In the genomic region with DNA sequence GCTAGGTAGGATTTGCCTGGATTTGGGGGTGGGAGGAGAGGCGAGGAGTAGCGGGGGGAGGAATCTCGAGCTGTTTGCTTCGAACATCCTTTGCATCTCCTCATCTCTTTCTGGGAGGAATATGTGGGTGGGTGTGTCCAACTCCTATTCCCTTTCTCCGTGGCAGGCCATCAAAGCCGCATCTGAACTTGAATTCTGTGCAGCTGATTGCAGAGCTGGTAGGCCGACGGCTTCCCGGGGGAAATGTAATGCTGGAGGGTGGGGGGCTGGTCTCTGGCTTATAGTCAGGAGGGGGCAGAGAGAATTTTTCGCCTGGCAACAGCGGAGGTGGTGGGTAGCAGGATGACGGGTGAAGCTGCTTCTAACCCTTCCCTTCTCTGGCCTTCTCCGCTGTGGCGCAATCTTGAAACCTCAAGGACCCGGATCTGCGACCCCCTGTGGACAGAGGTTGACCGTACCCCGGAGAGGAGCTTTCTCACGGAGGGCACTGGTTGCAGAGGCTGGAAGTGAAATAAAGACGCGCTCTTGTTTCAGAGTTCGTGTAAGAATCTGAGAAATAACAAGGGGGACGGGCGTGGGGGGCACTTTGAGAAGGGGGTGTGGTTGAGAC, we compare ENCODE assay signal across 1 cellular context.
TF ChIP-seq lines count a peak whose summit lies in the region.

No MANE protein-coding gene starts in this region.

TF ChIP-seq in GM12878, 131 proteins besides CTCF, POLR2A, EP300 and RAD21:
- TF ChIP-seq NR2F1 (conservative IDR thresholded peaks at IDR 0.05) (no peak), SUZ12 (IDR thresholded peaks at IDR 0.05; ENCODE audit: unreplicated experiment) (peak; percentile 32)
